Comparison of ENCODE assay signal across 18 cellular contexts in the genomic region with DNA sequence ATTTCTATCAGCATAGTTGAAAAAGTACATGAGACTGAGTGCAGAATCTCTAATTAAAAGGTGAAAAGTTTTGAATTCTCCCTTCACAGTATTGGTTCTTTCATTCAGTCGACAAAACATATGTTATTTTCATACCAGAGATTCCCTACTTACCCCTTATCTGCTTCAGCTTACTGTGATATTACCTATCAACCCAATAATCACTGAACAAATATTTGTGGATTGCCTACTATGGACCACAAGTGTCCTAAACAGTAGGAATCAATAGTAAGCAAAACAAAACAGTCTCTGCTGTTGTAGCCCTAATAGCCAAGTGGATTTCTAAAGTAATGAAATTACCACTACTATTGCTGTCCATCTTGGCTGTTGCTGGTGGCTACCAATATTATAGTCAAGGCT. TPM values are rescaled to one million over a fixed set of nuclear protein-coding genes. Genes with fewer than 3 reads are reported as not detected.
DNase-seq lines count a peak whose midpoint lies in the region; ATAC-seq and TF ChIP-seq lines count a peak whose summit lies in the region.
"Had no signal": no experiment of that assay in that cellular context is flagged by ENCODE, and none has a peak within 500 bp of the region (broad histone marks: within the 10 kb centered on the region; RNA-seq: fewer than 3 reads in every experiment).

No MANE protein-coding gene starts in this region.

- no peak overlapping the region for H3K27ac ChIP-seq in right lobe of liver
- H3K27ac ChIP-seq: 22Rv1; A549; BLaER1 treated with 17β-estradiol and CSF1 and Interleukin-3, amounts not matched to agents 10 nM and 100 nM; C4-2B had no signal

- intact Hi-C loops in right lobe of liver (cut with DNase I): no loop called here
- intact Hi-C loops in activated CD4-positive, alpha-beta T cell treated with anti-CD3 and anti-CD28 coated beads, Interleukin-2, amount 10 ng/mL, durations not matched to agents 24 days and 14 days (cut with micrococcal nuclease): loop anchor here (5.0 to 10.0 kb wide), 3 partner anchors 343 to 913 kb away; a partner anchor contains a TSS

- peak; percentile 61 for ATAC-seq in left lobe of liver
- peak; percentile 53 to 75 (median 63) for ATAC-seq in right lobe of liver
- ATAC-seq: CD8-positive, alpha-beta T cell had no signal

- H3K36me3 ChIP-seq in right lobe of liver: no peaks in the 10 kb centered on the region
- H3K36me3 ChIP-seq: BLaER1 treated with 17β-estradiol and CSF1 and Interleukin-3, amounts not matched to agents 10 nM and 100 nM had no signal

- no peak overlapping the region for H3K4me3 ChIP-seq in right lobe of liver
- H3K4me3 ChIP-seq: A549; BLaER1 treated with 17β-estradiol and CSF1 and Interleukin-3, amounts not matched to agents 10 nM and 100 nM had no signal

- H3K4me1 Mint-ChIP-seq in activated CD4-positive, alpha-beta T cell treated with anti-CD3 and anti-CD28 coated beads, Interleukin-2, amount 10 ng/mL, durations not matched to agents 24 days and 14 days: peaks cover 2% of the 10 kb centered on the region
- H3K4me1 Mint-ChIP-seq in type B pancreatic cell (ENCODE audit: unreplicated experiment): no peaks in the 10 kb centered on the region
- H3K4me1 Mint-ChIP-seq: B cell had no signal

- TF ChIP-seq POLR2A in right lobe of liver (IDR thresholded peaks at IDR 0.05): no peak

- H3K9me3 ChIP-seq in right lobe of liver: no peaks in the 10 kb centered on the region
- H3K9me3 ChIP-seq: Caco-2 had no signal

- H3K4me1 ChIP-seq in right lobe of liver: peaks cover 0 to 8% (median 0%) of the 10 kb centered on the region in 4 donors
- H3K4me1 ChIP-seq: A549 had no signal

- peak; percentile 47 for DNase-seq in NCI-H748 (lab: John Stamatoyannopoulos, UW; ENCODE audit: unreplicated experiment)
- DNase-seq in NCI-H748 treated with DMSO at 0.1 percent for 48 hours (lab: John Stamatoyannopoulos, UW): no peak
- no peak for DNase-seq in left lobe of liver (ENCODE audit: low spot score)
- DNase-seq in right lobe of liver: no peak
- no peak for DNase-seq in activated CD4-positive, alpha-beta T cell treated with anti-CD3 and anti-CD28 coated beads, Interleukin-2, amount 10 ng/mL, durations not matched to agents 24 days and 14 days
- no peak for DNase-seq in stimulated activated CD4-positive, alpha-beta T cell treated with anti-CD3 and anti-CD28 coated beads, Interleukin-15, amount 100 ng/mL, for 24 hours
- no peak for DNase-seq in type B pancreatic cell (ENCODE audit: extremely low spot score, unreplicated experiment)
- DNase-seq: Calu3; CD4-positive, alpha-beta T cell; CD8-positive, alpha-beta T cell; GF-D8 had no signal

- H3K27me3 Mint-ChIP-seq in activated CD4-positive, alpha-beta T cell treated with anti-CD3 and anti-CD28 coated beads, Interleukin-2, amount 10 ng/mL, durations not matched to agents 24 days and 14 days: peaks cover 11% of the 10 kb centered on the region
- peaks cover 8% of the 10 kb centered on the region for H3K27me3 Mint-ChIP-seq in type B pancreatic cell

- no peaks in the 10 kb centered on the region for H3K27me3 ChIP-seq in right lobe of liver
- H3K27me3 ChIP-seq: BLaER1 treated with 17β-estradiol and CSF1 and Interleukin-3, amounts not matched to agents 10 nM and 100 nM had no signal

- no peak overlapping the region for H3K27ac Mint-ChIP-seq in activated CD4-positive, alpha-beta T cell treated with anti-CD3 and anti-CD28 coated beads, Interleukin-2, amount 10 ng/mL, durations not matched to agents 24 days and 14 days
- no peak overlapping the region for H3K27ac Mint-ChIP-seq in type B pancreatic cell
- H3K27ac Mint-ChIP-seq: B cell; CD4-positive, alpha-beta T cell; CD8-positive, alpha-beta T cell had no signal

- no peaks in the 10 kb centered on the region for H3K36me3 Mint-ChIP-seq in activated CD4-positive, alpha-beta T cell treated with anti-CD3 and anti-CD28 coated beads, Interleukin-2, amount 10 ng/mL, durations not matched to agents 24 days and 14 days (ENCODE audit: low read depth)
- H3K36me3 Mint-ChIP-seq in type B pancreatic cell: no peaks in the 10 kb centered on the region

- H3K4me3 Mint-ChIP-seq in activated CD4-positive, alpha-beta T cell treated with anti-CD3 and anti-CD28 coated beads, Interleukin-2, amount 10 ng/mL, durations not matched to agents 24 days and 14 days: no peak overlapping the region
- no peak overlapping the region for H3K4me3 Mint-ChIP-seq in type B pancreatic cell
- H3K4me3 Mint-ChIP-seq: B cell; CD4-positive, alpha-beta T cell; CD8-positive, alpha-beta T cell had no signal

- H3K9me3 Mint-ChIP-seq in activated CD4-positive, alpha-beta T cell treated with anti-CD3 and anti-CD28 coated beads, Interleukin-2, amount 10 ng/mL, durations not matched to agents 24 days and 14 days: no peaks in the 10 kb centered on the region
- no peaks in the 10 kb centered on the region for H3K9me3 Mint-ChIP-seq in type B pancreatic cell
- H3K9me3 Mint-ChIP-seq: CD4-positive, alpha-beta T cell; CD8-positive, alpha-beta T cell had no signal

- TF ChIP-seq CTCF in right lobe of liver (IDR thresholded peaks at IDR 0.05): no peak
- no peak for TF ChIP-seq CTCF in type B pancreatic cell (conservative IDR thresholded peaks at IDR 0.05)

- WGBS in right lobe of liver (ENCODE audit: insufficient coverage, low coverage, low lambda C conversion rate, missing lambda C conversion rate): 15% methylated on average over 1 of the region's 1 CpG

RNA-seq across cellular contexts. Expression of a gene that starts 11.5 kb away (rescaled TPM):
- total RNA-seq in left lobe of liver: 0.70 TPM
- 1 to 10 TPM in 1 of 6 experiments, under 1 TPM in 4, not detected in 1; 0.06 to 1.2 (median 0.42) TPM for total RNA-seq in right lobe of liver
- total RNA-seq in activated CD4-positive, alpha-beta T cell treated with anti-CD3 and anti-CD28 coated beads, Interleukin-2, amount 10 ng/mL, durations not matched to agents 24 days and 14 days: 6.6 and 6.9 TPM in 2 replicates
- total RNA-seq in type B pancreatic cell (ENCODE audit: low replicate concordance): not detected in 2 replicates
- total RNA-seq: A172, Caco-2 had no signal

RNA-seq across cellular contexts. Expression of a gene that starts 43.6 kb away (rescaled TPM):
- 2,099 TPM for total RNA-seq in left lobe of liver
- 1,000 to 10,000 TPM; 1,892 to 2,891 (median 2,149) TPM for total RNA-seq in right lobe of liver
- not detected in 2 replicates for total RNA-seq in activated CD4-positive, alpha-beta T cell treated with anti-CD3 and anti-CD28 coated beads, Interleukin-2, amount 10 ng/mL, durations not matched to agents 24 days and 14 days
- 65.5 and 96.2 TPM in 2 replicates for total RNA-seq in type B pancreatic cell (ENCODE audit: low replicate concordance)

Comparison
In these comparisons a context has a peak if more than half of its experiments do, and no peak if none do; other contexts are left out.
1. RNA of a gene that starts 43.6 kb away (total RNA-seq): 1,892 to 2,891 TPM in right lobe of liver, 2,099 TPM in left lobe of liver (single experiment) and 65.5 to 96.2 TPM in type B pancreatic cell; not detected in activated CD4-positive, alpha-beta T cell treated with anti-CD3 and anti-CD28 coated beads, Interleukin-2, amount 10 ng/mL, durations not matched to agents 24 days and 14 days; every median in the first group is over 10 times any median in the second.